In genomic region chr19:1145635-1146417, GRCh38 we compare ENCODE assay signal across 1 cellular context.
TF ChIP-seq lines count a peak whose summit lies in the region.

No MANE protein-coding gene starts in this region.

TF ChIP-seq in K562, 482 proteins besides CTCF, POLR2A, EP300 and RAD21:
- TF ChIP-seq KLF16 (IDR thresholded peaks at IDR 0.05) (0 out of 2 replicates have a peak, but pooled peaks have one; percentile 42), ETV5 (CRISPR knock-in tag; IDR thresholded peaks at IDR 0.05; ENCODE audit: low read depth) (no peak), PCBP2 (IDR thresholded peaks at IDR 0.05; ENCODE audit: low read depth, low read length, poor library complexity, severe bottlenecking) (no peak), RBM22 (IDR thresholded peaks at IDR 0.05; ENCODE audit: low read depth, low read length, poor library complexity, severe bottlenecking) (peak; percentile 10), POLR2G (IDR thresholded peaks at IDR 0.05; ENCODE audit: low read depth, low read length) (0 out of 2 replicates have a peak, but pooled peaks have one; percentile 22), NKRF (IDR thresholded peaks at IDR 0.05; ENCODE audit: borderline replicate concordance) (no peak)
